ENCODE assay signal across 1 cellular context in the genomic region with DNA sequence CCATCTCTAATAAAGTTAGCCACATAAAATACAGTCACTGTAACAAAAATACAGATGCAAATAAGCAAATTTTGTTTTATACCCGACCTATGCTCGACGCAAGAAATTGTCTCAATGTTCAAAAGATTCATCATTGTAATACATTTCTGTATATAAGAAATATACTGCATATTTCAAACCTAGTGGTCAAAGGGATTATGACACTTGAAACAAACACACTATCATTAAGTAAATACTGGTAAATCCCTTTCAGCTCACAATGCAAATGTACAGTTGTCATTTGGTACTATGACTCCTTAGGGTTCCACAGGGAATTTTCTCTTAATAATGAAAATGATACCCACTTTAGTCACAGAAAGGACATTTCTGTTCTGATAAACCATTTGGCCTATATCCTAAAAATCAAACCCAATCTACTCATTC.
TF ChIP-seq lines count a peak whose summit lies in the region.

No MANE protein-coding gene starts in this region.

TF ChIP-seq in GM12878, 131 proteins besides CTCF, POLR2A, EP300 and RAD21 (continued from another document):
- no peak for TF ChIP-seq ZNF384 (IDR thresholded peaks at IDR 0.05; ENCODE audit: borderline replicate concordance, low read depth, low read length)
- no peak for TF ChIP-seq BCL11A (IDR thresholded peaks at IDR 0.05; ENCODE audit: low read depth, low read length)
- no peak for TF ChIP-seq RAD51 (IDR thresholded peaks at IDR 0.05)
- 0 out of 2 replicates have a peak, but pooled peaks have one; percentile 5 for TF ChIP-seq CREB1 (IDR thresholded peaks at IDR 0.05; ENCODE audit: low read depth)
- no peak for TF ChIP-seq SRF (IDR thresholded peaks at IDR 0.05; ENCODE audit: low read depth in 2 of 2, low read length in 2 of 2)
- TF ChIP-seq SUZ12 (IDR thresholded peaks at IDR 0.05; ENCODE audit: unreplicated experiment): no peak
- TF ChIP-seq, protein P1, sequence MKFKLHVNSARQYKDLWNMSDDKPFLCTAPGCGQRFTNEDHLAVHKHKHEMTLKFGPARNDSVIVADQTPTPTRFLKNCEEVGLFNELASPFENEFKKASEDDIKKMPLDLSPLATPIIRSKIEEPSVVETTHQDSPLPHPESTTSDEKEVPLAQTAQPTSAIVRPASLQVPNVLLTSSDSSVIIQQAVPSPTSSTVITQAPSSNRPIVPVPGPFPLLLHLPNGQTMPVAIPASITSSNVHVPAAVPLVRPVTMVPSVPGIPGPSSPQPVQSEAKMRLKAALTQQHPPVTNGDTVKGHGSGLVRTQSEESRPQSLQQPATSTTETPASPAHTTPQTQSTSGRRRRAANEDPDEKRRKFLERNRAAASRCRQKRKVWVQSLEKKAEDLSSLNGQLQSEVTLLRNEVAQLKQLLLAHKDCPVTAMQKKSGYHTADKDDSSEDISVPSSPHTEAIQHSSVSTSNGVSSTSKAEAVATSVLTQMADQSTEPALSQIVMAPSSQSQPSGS (IDR thresholded peaks at IDR 0.05; ENCODE audit: low read length): 0 out of 2 replicates have a peak, but pooled peaks have one; percentile 19
- peak; percentile 30; the same call in 1 of the 2 replicates for TF ChIP-seq NFIC (IDR thresholded peaks at IDR 0.05; ENCODE audit: low read depth, low read length)
- TF ChIP-seq ETV6 (conservative IDR thresholded peaks at IDR 0.05 in 1 of 2, IDR thresholded peaks at IDR 0.05 in 1 of 2; ENCODE audit: borderline replicate concordance in 1 of 2, low read depth in 1 of 2): no peak
- TF ChIP-seq YY1 (IDR thresholded peaks at IDR 0.05; ENCODE audit: low read depth, low read length): no peak
- no peak for TF ChIP-seq POU2F2 (IDR thresholded peaks at IDR 0.05; ENCODE audit: borderline replicate concordance, low read depth, low read length)
- TF ChIP-seq PAX5 (IDR thresholded peaks at IDR 0.05; ENCODE audit: borderline replicate concordance, low read depth, low read length): no peak
- TF ChIP-seq CBFB (IDR thresholded peaks at IDR 0.05; ENCODE audit: low read depth): no peak
